28 cellular contexts compared by ENCODE assay signal in the genomic region with DNA sequence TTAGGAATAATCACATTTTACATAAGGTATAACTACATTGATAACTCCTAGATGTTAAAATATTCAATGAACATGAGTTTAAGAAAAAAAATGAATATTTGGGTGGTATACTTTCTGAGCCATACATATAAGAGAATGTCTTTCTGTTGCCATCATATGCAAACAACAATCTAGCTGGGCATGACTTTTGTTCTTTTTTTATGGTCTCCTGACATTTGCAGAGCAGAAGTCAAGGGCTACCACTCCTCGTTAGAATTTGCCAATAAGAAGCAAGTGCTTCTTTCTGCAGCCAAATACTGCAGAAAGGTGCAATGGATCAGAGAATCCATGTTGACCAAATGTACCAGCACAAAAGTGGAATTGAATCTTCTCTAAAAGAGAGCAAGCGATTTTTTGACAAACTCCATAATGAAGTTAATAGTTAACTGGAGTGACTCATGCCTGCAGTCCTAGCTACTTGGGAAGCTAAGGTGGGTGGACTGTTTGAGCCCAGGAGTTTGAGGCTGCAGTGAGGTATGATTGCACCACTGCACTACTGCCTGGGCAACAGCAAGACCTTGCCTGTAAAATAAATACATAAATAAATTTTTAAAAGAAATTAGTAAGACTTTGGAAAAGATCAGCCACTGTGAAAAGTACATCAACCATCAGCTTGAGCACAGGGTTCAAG. TPM values are rescaled to one million over a fixed set of nuclear protein-coding genes. Genes with fewer than 3 reads are reported as not detected.
DNase-seq lines count a peak whose midpoint lies in the region; ATAC-seq and TF ChIP-seq lines count a peak whose summit lies in the region.
"Had no signal": no experiment of that assay in that cellular context is flagged by ENCODE, and none has a peak within 500 bp of the region (broad histone marks: within the 10 kb centered on the region; RNA-seq: fewer than 3 reads in every experiment).

No MANE protein-coding gene starts in this region.

- H3K4me1 ChIP-seq in mammary epithelial cell (ENCODE audit: insufficient read depth, low read length): no peaks in the 10 kb centered on the region
- H3K4me1 ChIP-seq: lower lobe of right lung, neural progenitor cell, prostate gland had no signal

- H3K4me3 Mint-ChIP-seq in activated naive CD8-positive, alpha-beta T cell treated with anti-CD3 and anti-CD28 coated beads, Interleukin-2, amount 50 U/mL, for 24 hours: no peak overlapping the region
- no peak overlapping the region for H3K4me3 Mint-ChIP-seq in T-helper 2 cell treated with Interferon-gamma antibody and Interleukin-4, amounts not matched to agents 5 μg/mL and 100 μg/mL, for 36 hours
- H3K4me3 Mint-ChIP-seq: CD8-positive, alpha-beta memory T cell; IgD-negative memory B cell; neural progenitor cell; stimulated activated memory B cell treated with anti-CD40 and anti-IgM and Interleukin-4, amounts not matched to agents 10 μg/mL and 1 μg/mL and 100 μg/mL, for 72 hours; WTC11 had no signal

- no peak overlapping the region for H3K4me2 ChIP-seq in mammary epithelial cell (ENCODE audit: insufficient read depth, low read depth, low read length)
- H3K4me2 ChIP-seq: neural progenitor cell had no signal

- in situ Hi-C loops in mammary epithelial cell (cut with MboI; ENCODE audit: low sequenced_read_pairs in 2 of 2): no loop called here

- H3K4me3 ChIP-seq in mammary epithelial cell (replicated peaks in 1 of 3; ENCODE audit: insufficient read depth in 1 of 3, low read depth in 2 of 3, low read length in 3 of 3): no peak overlapping the region
- H3K4me3 ChIP-seq: lower lobe of right lung, neural progenitor cell, prostate gland, SK-N-MC, thoracic aorta had no signal

- peaks cover 2% of the 10 kb centered on the region for H3K36me3 Mint-ChIP-seq in activated naive CD8-positive, alpha-beta T cell treated with anti-CD3 and anti-CD28 coated beads, Interleukin-2, amount 50 U/mL, for 24 hours (ENCODE audit: low read depth)
- no peaks in the 10 kb centered on the region for H3K36me3 Mint-ChIP-seq in T-helper 2 cell treated with Interferon-gamma antibody and Interleukin-4, amounts not matched to agents 5 μg/mL and 100 μg/mL, for 36 hours (ENCODE audit: low read depth)
- H3K36me3 Mint-ChIP-seq: neural progenitor cell, WTC11 had no signal

- dilution Hi-C loops in mammary epithelial cell (cut with HindIII; ENCODE audit: low sequenced_read_pairs): no loop called here

- no peaks in the 10 kb centered on the region for H3K36me3 ChIP-seq in mammary epithelial cell (ENCODE audit: insufficient read depth, low read length)
- H3K36me3 ChIP-seq: lower lobe of right lung, neural progenitor cell, prostate gland, thoracic aorta had no signal

- H3K9me3 Mint-ChIP-seq in activated naive CD8-positive, alpha-beta T cell treated with anti-CD3 and anti-CD28 coated beads, Interleukin-2, amount 50 U/mL, for 24 hours: peaks cover 4% of the 10 kb centered on the region
- H3K9me3 Mint-ChIP-seq in T-helper 2 cell treated with Interferon-gamma antibody and Interleukin-4, amounts not matched to agents 5 μg/mL and 100 μg/mL, for 36 hours: no peaks in the 10 kb centered on the region
- H3K9me3 Mint-ChIP-seq: IgD-negative memory B cell; stimulated activated memory B cell treated with anti-CD40 and anti-IgM and Interleukin-4, amounts not matched to agents 10 μg/mL and 1 μg/mL and 100 μg/mL, for 72 hours; WTC11 had no signal

- H3K27me3 Mint-ChIP-seq in activated naive CD8-positive, alpha-beta T cell treated with anti-CD3 and anti-CD28 coated beads, Interleukin-2, amount 50 U/mL, for 24 hours: peaks cover 2% of the 10 kb centered on the region
- no peaks in the 10 kb centered on the region for H3K27me3 Mint-ChIP-seq in T-helper 2 cell treated with Interferon-gamma antibody and Interleukin-4, amounts not matched to agents 5 μg/mL and 100 μg/mL, for 36 hours (ENCODE audit: low read depth)
- H3K27me3 Mint-ChIP-seq: stimulated activated memory B cell treated with anti-CD40 and anti-IgM and Interleukin-4, amounts not matched to agents 10 μg/mL and 1 μg/mL and 100 μg/mL, for 72 hours had no signal

- H3K27ac ChIP-seq in mammary epithelial cell (ENCODE audit: insufficient read depth, low read depth, low read length): no peak overlapping the region
- H3K27ac ChIP-seq: HL-60, lower lobe of right lung, neural progenitor cell, prostate gland, RWPE1, SK-N-MC, thoracic aorta had no signal

- 100% methylated on average over 2 of the region's 2 CpGs for WGBS in mammary epithelial cell (ENCODE audit: low coverage, missing lambda C conversion rate)

- DNase-seq in HuH-7 (ENCODE audit: low spot score) (peak; percentile 10), mammary epithelial cell (peak; percentile 17), kidney tubule cell (ENCODE audit: low spot score) (peak; percentile 77), SKM-1 (lab: John Stamatoyannopoulos, UW; ENCODE audit: unreplicated experiment) (no peak)
- no peak for DNase-seq in activated naive CD8-positive, alpha-beta T cell treated with anti-CD3 and anti-CD28 coated beads, Interleukin-2, amount 50 U/mL, for 24 hours
- no peak for DNase-seq in T-helper 2 cell treated with Interferon-gamma antibody and Interleukin-4, amounts not matched to agents 5 μg/mL and 100 μg/mL, for 36 hours (ENCODE audit: low spot score)
- no peak for DNase-seq in activated naive CD4-positive, alpha-beta T cell (lab: John Stamatoyannopoulos, UW)
- DNase-seq: activated CD4-positive, alpha-beta T cell treated with anti-CD3 and anti-CD28 coated beads, Interleukin-2, amount 50 U/mL, for 4 hours; activated CD8-positive, alpha-beta memory T cell treated with anti-CD3 and anti-CD28 coated beads, Interleukin-2, amount 50 U/mL, for 48 hours; activated effector memory CD4-positive, alpha-beta T cell treated with Interleukin-2 at 50 U/mL for 16 hours; AML-193; CD8-positive, alpha-beta memory T cell; DND-41; foreskin fibroblast; lower lobe of right lung; NCI-H146; NCI-H2171 treated with DMSO at 0.1 percent for 48 hours; NCI-H69; stimulated activated CD4-positive, alpha-beta T cell treated with anti-CD3 and anti-CD28 coated beads, Interleukin-1b, Interleukin-23, amount 100 ng/mL, for 48 hours had no signal

- H3K27ac Mint-ChIP-seq in activated naive CD8-positive, alpha-beta T cell treated with anti-CD3 and anti-CD28 coated beads, Interleukin-2, amount 50 U/mL, for 24 hours: no peak overlapping the region
- H3K27ac Mint-ChIP-seq in T-helper 2 cell treated with Interferon-gamma antibody and Interleukin-4, amounts not matched to agents 5 μg/mL and 100 μg/mL, for 36 hours: no peak overlapping the region
- H3K27ac Mint-ChIP-seq: CD8-positive, alpha-beta memory T cell; IgD-negative memory B cell; neural progenitor cell; stimulated activated memory B cell treated with anti-CD40 and anti-IgM and Interleukin-4, amounts not matched to agents 10 μg/mL and 1 μg/mL and 100 μg/mL, for 72 hours; WTC11 had no signal

- no peaks in the 10 kb centered on the region for H4K20me1 ChIP-seq in mammary epithelial cell (ENCODE audit: insufficient read depth, low read length)

- no peak for ATAC-seq in activated naive CD8-positive, alpha-beta T cell treated with anti-CD3 and anti-CD28 coated beads, Interleukin-2, amount 50 U/mL, for 24 hours
- ATAC-seq: lower lobe of right lung; stimulated activated memory B cell treated with anti-CD40 and anti-IgM and Interleukin-4, amounts not matched to agents 10 μg/mL and 1 μg/mL and 100 μg/mL, for 72 hours; WTC11 had no signal

- no peaks in the 10 kb centered on the region for H3K9me3 ChIP-seq in mammary epithelial cell (replicated peaks; ENCODE audit: insufficient read depth, low read length)
- H3K9me3 ChIP-seq: lower lobe of right lung, prostate gland, thoracic aorta had no signal

- intact Hi-C loops in mammary epithelial cell (cut with micrococcal nuclease): no loop called here

- no TSS peak for BruUV-seq in mammary epithelial cell (replicated peaks; lab: Mats Ljungman, UMichigan)

- no peak for TF ChIP-seq CTCF in mammary epithelial cell (conservative IDR thresholded peaks at IDR 0.05 in 1 of 2, IDR thresholded peaks at IDR 0.05 in 1 of 2; ENCODE audit: extremely low read depth in 1 of 2, insufficient read depth in 1 of 2, low read depth in 1 of 2, low read length in 2 of 2)

- no peak overlapping the region for H3K9ac ChIP-seq in mammary epithelial cell (ENCODE audit: insufficient read depth, low read length)
- H3K9ac ChIP-seq: neural progenitor cell had no signal

- no peaks in the 10 kb centered on the region for H3K79me2 ChIP-seq in mammary epithelial cell (ENCODE audit: insufficient read depth, low read length)

- no peaks in the 10 kb centered on the region for H3K4me1 Mint-ChIP-seq in activated naive CD8-positive, alpha-beta T cell treated with anti-CD3 and anti-CD28 coated beads, Interleukin-2, amount 50 U/mL, for 24 hours
- no peaks in the 10 kb centered on the region for H3K4me1 Mint-ChIP-seq in T-helper 2 cell treated with Interferon-gamma antibody and Interleukin-4, amounts not matched to agents 5 μg/mL and 100 μg/mL, for 36 hours (ENCODE audit: low read depth)
- H3K4me1 Mint-ChIP-seq: CD8-positive, alpha-beta memory T cell; IgD-negative memory B cell; stimulated activated memory B cell treated with anti-CD40 and anti-IgM and Interleukin-4, amounts not matched to agents 10 μg/mL and 1 μg/mL and 100 μg/mL, for 72 hours; WTC11 had no signal

- no peaks in the 10 kb centered on the region for H3K27me3 ChIP-seq in mammary epithelial cell (ENCODE audit: insufficient read depth, low read length)
- H3K27me3 ChIP-seq: neural progenitor cell had no signal

- H2AFZ ChIP-seq in mammary epithelial cell (ENCODE audit: low read depth, low read length): peak overlapping the region; percentile 43
- H2AFZ ChIP-seq: neural progenitor cell had no signal

- CTCF ChIA-PET in mammary epithelial cell (lab: Charles Lee; ENCODE audit: low non-redundant PET): no interaction called here

RNA-seq across cellular contexts. Expression of gene CCDC91, which starts 25.5 kb away (rescaled TPM):
- total RNA-seq in mammary epithelial cell: 10 to 100 TPM; 20.8 to 22.7 TPM
- 11.9 TPM for polyA plus RNA-seq in mammary epithelial cell
- polyA minus RNA-seq in mammary epithelial cell: 35.7 TPM

Comparison
In these comparisons a context has a peak if more than half of its experiments do, and no peak if none do; other contexts are left out.
1. DNase-seq: peak in HuH-7 (single experiment), mammary epithelial cell (single experiment) and kidney tubule cell (single experiment); none in activated naive CD8-positive, alpha-beta T cell treated with anti-CD3 and anti-CD28 coated beads, Interleukin-2, amount 50 U/mL, for 24 hours (single experiment), T-helper 2 cell treated with Interferon-gamma antibody and Interleukin-4, amounts not matched to agents 5 μg/mL and 100 μg/mL, for 36 hours (single experiment), activated naive CD4-positive, alpha-beta T cell (0 of 4) and SKM-1 (single experiment).